14 cellular contexts compared by ENCODE assay signal in genomic region chr15:85766007-85766831, GRCh38. TPM values are rescaled to one million over a fixed set of nuclear protein-coding genes. Genes with fewer than 3 reads are reported as not detected.
A peak's percentile ranks its signal among the peaks of the same experiment; 100 is the strongest.
DNase-seq lines count a peak whose midpoint lies in the region; ATAC-seq and TF ChIP-seq lines count a peak whose summit lies in the region.
"Had no signal": no experiment of that assay in that cellular context is flagged by ENCODE, and none has a peak within 500 bp of the region (broad histone marks: within the 10 kb centered on the region; RNA-seq: fewer than 3 reads in every experiment).

No MANE protein-coding gene starts in this region.

- intact Hi-C loops in CD4-positive, alpha-beta T cell (cut with DNase I, micrococcal nuclease), result no loop called here

- no peak for TF ChIP-seq CTCF in CD4-positive, alpha-beta T cell (IDR thresholded peaks at IDR 0.05)
- TF ChIP-seq CTCF in WTC11 (IDR thresholded peaks at IDR 0.05) (no peak), osteocyte (IDR thresholded peaks at IDR 0.05) (no peak), omental fat pad (IDR thresholded peaks at IDR 0.05) (no peak), foreskin fibroblast (IDR thresholded peaks at IDR 0.05; ENCODE audit: low read depth, low read length) (no peak)

- H3K27me3 Mint-ChIP-seq in CD4-positive, alpha-beta T cell, result no peaks in the 10 kb centered on the region
- H3K27me3 Mint-ChIP-seq in WTC11 (ENCODE audit: low read depth) (no peaks in the 10 kb centered on the region), osteocyte (ENCODE audit: unreplicated experiment) (no peaks in the 10 kb centered on the region)
- H3K27me3 Mint-ChIP-seq: T-cell had no signal

- no peak for DNase-seq in CD4-positive, alpha-beta T cell
- DNase-seq in WTC11 (ENCODE audit: low spot score) (peak; percentile 31), hypothalamus (lab: John Stamatoyannopoulos, UW) (peak in 29 of 51 donors; percentile 10 to 83 (median 57)), osteocyte (ENCODE audit: extremely low spot score, unreplicated experiment) (no peak), omental fat pad (ENCODE audit: low spot score) (no peak), foreskin fibroblast (no peak)
- DNase-seq: activated gamma-delta T cell treated with Interleukin-2 at 50 U/mL for 16 hours, COR-L47, left cardiac atrium, NCI-H1092 treated with DMSO at 0.1 percent for 48 hours, T-cell had no signal

- H3K27me3 ChIP-seq in CD4-positive, alpha-beta T cell (ENCODE audit: control insufficient read depth, insufficient read depth, low read length), result no peaks in the 10 kb centered on the region

- no peak overlapping the region for H3K4me3 Mint-ChIP-seq in CD4-positive, alpha-beta T cell
- H3K4me3 Mint-ChIP-seq in WTC11, result no peak overlapping the region
- no peak overlapping the region for H3K4me3 Mint-ChIP-seq in osteocyte (ENCODE audit: unreplicated experiment)
- H3K4me3 Mint-ChIP-seq: T-cell had no signal

- CTCF ChIA-PET in CD4-positive, alpha-beta T cell (lab: Charles Lee), result no interaction called here
- CTCF ChIA-PET in WTC11 (lab: Charles Lee), result interaction anchor here (1.2 to 1.4 kb wide), 2 partner anchors 14 to 74 kb away, joined by 4 to 10 read pairs; no protein-coding TSS in a partner anchor

- H3K4me3 ChIP-seq in foreskin fibroblast (ENCODE audit: low read depth in 1 of 2, low read length in 2 of 2), result no peak overlapping the region
- H3K4me3 ChIP-seq: esophagus muscularis mucosa had no signal

- H3K27ac ChIP-seq in CD4-positive, alpha-beta T cell (ENCODE audit: low read depth, low read length), result no peak overlapping the region

- peak overlapping the region; percentile 39 for H3K27ac Mint-ChIP-seq in CD4-positive, alpha-beta T cell
- peak overlapping the region; percentile 68 for H3K27ac Mint-ChIP-seq in WTC11
- H3K27ac Mint-ChIP-seq in osteocyte (ENCODE audit: unreplicated experiment), result peak overlapping the region; percentile 50

- peaks cover 5% of the 10 kb centered on the region for H3K4me1 Mint-ChIP-seq in CD4-positive, alpha-beta T cell (ENCODE audit: low read depth)
- H3K4me1 Mint-ChIP-seq in WTC11 (peaks cover 27% of the 10 kb centered on the region), osteocyte (ENCODE audit: unreplicated experiment) (peaks cover 32% of the 10 kb centered on the region)

- POLR2A ChIA-PET in CD4-positive, alpha-beta T cell (lab: Charles Lee), result no interaction called here
- POLR2A ChIA-PET in WTC11 (lab: Charles Lee), result no interaction called here

- no peaks in the 10 kb centered on the region for H3K9me3 ChIP-seq in CD4-positive, alpha-beta T cell (ENCODE audit: control insufficient read depth, low read length)
- H3K9me3 ChIP-seq: esophagus muscularis mucosa had no signal

- no peaks in the 10 kb centered on the region for H3K9me3 Mint-ChIP-seq in CD4-positive, alpha-beta T cell
- no peaks in the 10 kb centered on the region for H3K9me3 Mint-ChIP-seq in WTC11
- no peaks in the 10 kb centered on the region for H3K9me3 Mint-ChIP-seq in osteocyte (ENCODE audit: unreplicated experiment)
- H3K9me3 Mint-ChIP-seq: T-cell had no signal

- peaks cover 16% of the 10 kb centered on the region for H3K36me3 Mint-ChIP-seq in CD4-positive, alpha-beta T cell (ENCODE audit: low read depth)
- H3K36me3 Mint-ChIP-seq in WTC11 (peaks cover 15% of the 10 kb centered on the region; the same call in 1 of the 2 replicates), osteocyte (ENCODE audit: unreplicated experiment) (peaks cover 2% of the 10 kb centered on the region)

- no peak for ATAC-seq in CD4-positive, alpha-beta T cell (ENCODE audit: poor library complexity)
- peak; percentile 66 for ATAC-seq in WTC11
- no peak for ATAC-seq in omental fat pad (ENCODE audit: low FRiP score)
- no peak for ATAC-seq in esophagus mucosa
- no peak for ATAC-seq in HG02610 (IDR thresholded peaks at IDR 0.05; ENCODE audit: unreplicated experiment)
- ATAC-seq: left cardiac atrium, T-cell had no signal

TF ChIP-seq in WTC11, 78 proteins besides CTCF, POLR2A, EP300 and RAD21:
- TF ChIP-seq GABPB1 (CRISPR knock-in tag; IDR thresholded peaks at IDR 0.05) (no peak), CDX4 (CRISPR knock-in tag; IDR thresholded peaks at IDR 0.05; ENCODE audit: borderline replicate concordance) (no peak), ZNF219 (CRISPR knock-in tag; IDR thresholded peaks at IDR 0.05; ENCODE audit: borderline replicate concordance) (no peak), GTF2I (CRISPR knock-in tag; conservative IDR thresholded peaks at IDR 0.05) (no peak), PRDM15 (CRISPR knock-in tag; IDR thresholded peaks at IDR 0.05) (no peak), TCF7 (CRISPR knock-in tag; IDR thresholded peaks at IDR 0.05; ENCODE audit: low read depth) (no peak), ZNF416 (CRISPR knock-in tag; IDR thresholded peaks at IDR 0.05) (no peak), FOXP1 (CRISPR knock-in tag; IDR thresholded peaks at IDR 0.05; ENCODE audit: borderline replicate concordance) (peak; percentile 54; the same call in 1 of the 2 replicates)

RNA-seq across cellular contexts. Expression of gene KLHL25, which starts 28.5 kb away (rescaled TPM):
- total RNA-seq in CD4-positive, alpha-beta T cell, result 10 to 100 TPM in 1 of 2 experiments, 1 to 10 TPM in 1; 9.0 to 10.2 TPM
- total RNA-seq in WTC11 (2021) (14.1 to 15.8 TPM (median 15.0 TPM) in 3 replicates), osteocyte (3.6 and 3.9 TPM in 2 replicates), omental fat pad (10 to 100 TPM; 12.0 to 45.8 (median 22.3) TPM), esophagus mucosa (4.8 TPM)

Comparison
In these comparisons a context has a peak if more than half of its experiments do, and no peak if none do; other contexts are left out.
1. DNase-seq: peak in WTC11 (single experiment) and hypothalamus (29 of 51); none in CD4-positive, alpha-beta T cell (0 of 10), osteocyte (single experiment), omental fat pad (single experiment) and foreskin fibroblast (0 of 2).
2. Peak in every context shown above with its lines, with median percentiles within 50 percentile points of each other: H3K27ac Mint-ChIP-seq.